11 cellular contexts compared by ENCODE assay signal in the genomic region with DNA sequence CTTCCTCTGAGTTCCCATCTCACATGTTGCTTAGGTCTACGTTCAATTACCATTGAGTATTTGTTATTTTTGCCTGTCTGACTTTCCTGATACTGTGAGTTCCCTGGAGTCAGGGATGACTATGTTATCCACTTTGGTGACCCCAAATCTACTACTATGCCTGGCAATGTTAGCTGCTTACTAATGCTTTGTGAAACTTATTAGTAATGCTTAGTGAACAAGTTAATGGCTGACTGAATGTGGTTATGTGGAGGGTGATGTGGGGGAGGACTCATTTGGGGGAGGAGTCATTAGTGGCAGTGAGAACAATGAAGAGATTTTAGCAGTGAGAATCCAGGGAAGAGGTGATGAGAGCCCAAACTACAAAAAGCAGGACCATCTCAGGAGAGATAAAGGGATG.
DNase-seq lines count a peak whose midpoint lies in the region; ATAC-seq, FAIRE-seq and TF ChIP-seq lines count a peak whose summit lies in the region.
"Had no signal": no experiment of that assay in that cellular context is flagged by ENCODE, and none has a peak within 500 bp of the region (broad histone marks: within the 10 kb centered on the region; RNA-seq: fewer than 3 reads in every experiment).

No MANE protein-coding gene starts in this region.

- no peak overlapping the region for H3K27ac ChIP-seq in kidney (ENCODE audit: low read depth in 2 of 2, low read length in 2 of 2)
- H3K27ac ChIP-seq: pancreas had no signal

- H3K4me3 ChIP-seq in GM12865 (ENCODE audit: low read depth, low read length) = no peak overlapping the region
- H3K4me3 ChIP-seq in epithelial cell of proximal tubule (ENCODE audit: low read depth, low read length) = no peak overlapping the region
- H3K4me3 ChIP-seq in kidney (ENCODE audit: low read length in 2 of 2) = no peak overlapping the region
- H3K4me3 ChIP-seq: pancreas had no signal

- H3K4me1 ChIP-seq in kidney (ENCODE audit: control insufficient read depth in 1 of 2, insufficient read depth in 1 of 2, low read depth in 1 of 2, low read length in 2 of 2) = peaks cover 8 to 12% of the 10 kb centered on the region in 2 donors

- H3K9ac ChIP-seq in kidney (ENCODE audit: low read length in 2 of 2) = no peak overlapping the region

- no peaks in the 10 kb centered on the region for H3K36me3 ChIP-seq in kidney (ENCODE audit: control insufficient read depth in 1 of 2, insufficient read depth in 2 of 2, low read length in 2 of 2)
- H3K36me3 ChIP-seq: pancreas had no signal

- no peaks in the 10 kb centered on the region for H3K9me3 ChIP-seq in kidney (ENCODE audit: control insufficient read depth in 1 of 2, low read length in 2 of 2)
- H3K9me3 ChIP-seq: pancreas had no signal

- peak; percentile 86 for ATAC-seq in GM21360 (IDR thresholded peaks at IDR 0.05; ENCODE audit: unreplicated experiment)
- peak; percentile 92 for ATAC-seq in HG03108 (IDR thresholded peaks at IDR 0.05; ENCODE audit: unreplicated experiment)
- ATAC-seq: pancreas had no signal

- DNase-seq in GM12865 (ENCODE audit: low read depth) (peak; percentile 35), epithelial cell of proximal tubule (ENCODE audit: low read depth) (peak; percentile 89), kidney (no peak), COR-L47 (lab: John Stamatoyannopoulos, UW) (no peak), foreskin melanocyte (no peak)
- DNase-seq in central memory CD4-positive, alpha-beta T cell = no peak
- DNase-seq: activated naive CD4-positive, alpha-beta T cell treated with Interleukin-2 at 50 U/mL for 16 hours; KBM-7; pancreas had no signal

- intact Hi-C loops in kidney (cut with DNase I) = loop anchor here (10.0 kb wide), 1 partner anchor 773 kb away; no protein-coding TSS in a partner anchor

- TF ChIP-seq CTCF in GM12865 (IDR thresholded peaks at IDR 0.05; ENCODE audit: insufficient read depth, low read depth, low read length, missing control alignments) = no peak
- no peak for TF ChIP-seq CTCF in epithelial cell of proximal tubule (conservative IDR thresholded peaks at IDR 0.05; ENCODE audit: low read depth, low read length)
- no peak for TF ChIP-seq CTCF in kidney (IDR thresholded peaks at IDR 0.05; ENCODE audit: borderline replicate concordance, extremely low read depth, insufficient read depth)

- no peak for FAIRE-seq in kidney (lab: Jason Lieb, UNC)
- FAIRE-seq: pancreas had no signal

Comparison
In these comparisons a context has a peak if more than half of its experiments do, and no peak if none do; other contexts are left out.
1. DNase-seq: peak in GM12865 (single experiment) and epithelial cell of proximal tubule (single experiment); none in kidney (single experiment), central memory CD4-positive, alpha-beta T cell (single experiment), COR-L47 (single experiment) and foreskin melanocyte (single experiment).